Comparison of ENCODE assay signal across 8 cellular contexts in the genomic region with DNA sequence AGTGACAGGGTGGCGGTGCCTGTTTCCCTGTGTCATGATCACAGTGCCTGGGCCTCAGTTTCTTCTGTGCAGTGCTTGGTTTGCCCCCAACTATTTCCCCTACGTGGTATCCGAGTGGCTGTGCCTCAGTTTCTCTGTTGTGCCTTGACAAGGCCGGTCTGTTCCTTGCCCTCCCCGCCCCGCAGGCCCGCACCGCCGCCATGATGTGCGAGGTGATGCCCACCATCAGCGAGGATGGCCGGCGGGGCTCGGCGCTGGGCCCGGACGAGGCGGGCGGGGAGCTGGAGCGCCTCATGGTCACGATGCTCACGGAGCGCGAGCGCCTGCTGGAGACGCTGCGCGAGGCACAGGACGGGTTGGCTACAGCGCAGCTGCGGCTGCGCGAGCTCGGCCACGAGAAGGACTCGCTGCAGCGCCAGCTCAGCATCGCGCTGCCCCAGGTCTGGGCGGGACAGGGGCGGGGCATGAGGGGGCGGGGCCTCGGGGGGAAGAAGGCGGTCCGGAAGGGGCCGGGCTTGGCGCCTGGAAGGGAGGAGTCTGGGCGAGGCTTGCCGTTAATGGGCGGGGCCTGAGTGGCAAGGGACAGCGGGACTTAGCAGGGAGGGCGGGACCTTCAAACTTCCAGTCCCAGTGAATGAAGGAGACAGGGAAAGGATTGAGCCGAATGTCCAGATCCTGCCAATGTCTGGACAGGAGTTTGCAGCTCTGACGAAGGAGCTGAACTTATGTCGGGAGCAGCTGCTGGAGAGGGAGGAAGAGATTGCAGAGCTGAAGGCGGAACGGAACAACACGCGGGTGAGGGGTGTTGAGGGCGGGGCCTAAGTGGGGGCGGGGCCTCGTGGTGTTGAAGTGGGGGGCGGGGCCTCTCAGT. TPM values are rescaled to one million over a fixed set of nuclear protein-coding genes. Genes with fewer than 3 reads are reported as not detected.
DNase-seq lines count a peak whose midpoint lies in the region; ATAC-seq and TF ChIP-seq lines count a peak whose summit lies in the region.

No MANE protein-coding gene starts in this region.

- H3K4me1 ChIP-seq in lower lobe of right lung: peaks cover 14% of the 10 kb centered on the region

- H3K27me3 ChIP-seq in dorsolateral prefrontal cortex (no peaks in the 10 kb centered on the region), lower lobe of right lung (ENCODE audit: low read depth) (no peaks in the 10 kb centered on the region)

- no peaks in the 10 kb centered on the region for H3K9me3 ChIP-seq in lower lobe of right lung

- intact Hi-C loops in dorsolateral prefrontal cortex (cut with DNase I): loop anchor here in 1 of 2 donors (1.0 kb wide), 1 partner anchor 9 kb away; the partner anchor contains the start of genes C19orf73 and PPFIA3
- intact Hi-C loops in lower lobe of right lung (cut with DNase I): no loop called here

- H3K4me3 ChIP-seq in dorsolateral prefrontal cortex (peak overlapping the region; percentile 8 to 68 (median 51)), lower lobe of right lung (peak overlapping the region; percentile 46)

- H3K36me3 ChIP-seq in lower lobe of right lung: no peaks in the 10 kb centered on the region

- ATAC-seq in GM19397 (IDR thresholded peaks at IDR 0.05; ENCODE audit: unreplicated experiment): peak; percentile 89
- peak; percentile 39 for ATAC-seq in HG03558 (IDR thresholded peaks at IDR 0.05; ENCODE audit: extremely low read depth, unreplicated experiment)
- peak; percentile 98 to 99 for ATAC-seq in lower lobe of right lung

- TF ChIP-seq CTCF in dorsolateral prefrontal cortex (IDR thresholded peaks at IDR 0.05 in 54 of 56, conservative IDR thresholded peaks at IDR 0.05 in 2 of 56; ENCODE audit: low read depth in 1 of 56, partially characterized antibody in 56 of 56): peak in 45 of 56 donors; percentile 3 to 63 (median 33)
- TF ChIP-seq CTCF in lower lobe of right lung (IDR thresholded peaks at IDR 0.05): peak; percentile 8

- peak; percentile 98 for DNase-seq in CD1c-positive myeloid dendritic cell (ENCODE audit: extremely low spot score)
- peak; percentile 94 for DNase-seq in NCI-H774 (lab: John Stamatoyannopoulos, UW)
- DNase-seq in activated CD4-positive, alpha-beta T cell treated with anti-CD3 and anti-CD28 coated beads, Interleukin-2, amount 50 U/mL, for 48 hours: peak; percentile 95 to 96
- DNase-seq in dorsolateral prefrontal cortex: peak; percentile 87 to 98 (median 96)
- DNase-seq in lower lobe of right lung: peak; percentile 96
- DNase-seq in stimulated activated CD4-positive, alpha-beta T cell treated with anti-CD3 and anti-CD28 coated beads, TNF-alpha, amount 100 ng/mL, for 1 hour (ENCODE audit: low read depth in 3 of 3, low spot score in 1 of 3): peak; percentile 87 to 93 (median 87)

- H3K27ac ChIP-seq in dorsolateral prefrontal cortex: peak overlapping the region in 57 of 59 donors; percentile 19 to 91 (median 81)
- peak overlapping the region; percentile 38 for H3K27ac ChIP-seq in lower lobe of right lung

RNA-seq across cellular contexts. Expression of gene PPFIA3, which starts 8.6 kb away (rescaled TPM):
- 100 to 1,000 TPM in 3 of 120 experiments, 10 to 100 TPM in 117; 24.9 to 116 (median 84.0) TPM for total RNA-seq in dorsolateral prefrontal cortex
- total RNA-seq in lower lobe of right lung: 4.3 TPM

RNA-seq across cellular contexts. Expression of gene C19orf73, which starts 9.0 kb away (rescaled TPM):
- total RNA-seq in dorsolateral prefrontal cortex (1 to 10 TPM in 119 of 120 experiments, not detected in 1; 1.5 to 6.6 (median 3.2) TPM), lower lobe of right lung (1.4 TPM)

RNA-seq across cellular contexts. Expression of gene LIN7B, which starts 13.7 kb away (rescaled TPM):
- total RNA-seq in dorsolateral prefrontal cortex (10 to 100 TPM; 15.5 to 61.0 (median 36.9) TPM), lower lobe of right lung (10.6 TPM)

RNA-seq across cellular contexts. Expression of gene HRC, which starts 27.3 kb away (rescaled TPM):
- total RNA-seq in dorsolateral prefrontal cortex (1 to 10 TPM in 96 of 120 experiments, under 1 TPM in 24; 0.26 to 5.0 (median 1.5) TPM), lower lobe of right lung (1.8 TPM)

RNA-seq across cellular contexts. Expression of gene TRPM4, which starts 29.7 kb away (rescaled TPM):
- total RNA-seq in dorsolateral prefrontal cortex (10 to 100 TPM in 119 of 120 experiments, 1 to 10 TPM in 1; 7.3 to 29.5 (median 16.3) TPM), lower lobe of right lung (51.6 TPM)

Comparison
In these comparisons a context has a peak if more than half of its experiments do, and no peak if none do; other contexts are left out.
1. Peak in every context shown above with its lines: DNase-seq, ATAC-seq, H3K4me3 ChIP-seq and H3K27ac ChIP-seq.
2. ATAC-seq: peak in every context shown above with its lines; median percentile 98 in lower lobe of right lung; 89 in GM19397; 39 in HG03558.